In the genomic region with DNA sequence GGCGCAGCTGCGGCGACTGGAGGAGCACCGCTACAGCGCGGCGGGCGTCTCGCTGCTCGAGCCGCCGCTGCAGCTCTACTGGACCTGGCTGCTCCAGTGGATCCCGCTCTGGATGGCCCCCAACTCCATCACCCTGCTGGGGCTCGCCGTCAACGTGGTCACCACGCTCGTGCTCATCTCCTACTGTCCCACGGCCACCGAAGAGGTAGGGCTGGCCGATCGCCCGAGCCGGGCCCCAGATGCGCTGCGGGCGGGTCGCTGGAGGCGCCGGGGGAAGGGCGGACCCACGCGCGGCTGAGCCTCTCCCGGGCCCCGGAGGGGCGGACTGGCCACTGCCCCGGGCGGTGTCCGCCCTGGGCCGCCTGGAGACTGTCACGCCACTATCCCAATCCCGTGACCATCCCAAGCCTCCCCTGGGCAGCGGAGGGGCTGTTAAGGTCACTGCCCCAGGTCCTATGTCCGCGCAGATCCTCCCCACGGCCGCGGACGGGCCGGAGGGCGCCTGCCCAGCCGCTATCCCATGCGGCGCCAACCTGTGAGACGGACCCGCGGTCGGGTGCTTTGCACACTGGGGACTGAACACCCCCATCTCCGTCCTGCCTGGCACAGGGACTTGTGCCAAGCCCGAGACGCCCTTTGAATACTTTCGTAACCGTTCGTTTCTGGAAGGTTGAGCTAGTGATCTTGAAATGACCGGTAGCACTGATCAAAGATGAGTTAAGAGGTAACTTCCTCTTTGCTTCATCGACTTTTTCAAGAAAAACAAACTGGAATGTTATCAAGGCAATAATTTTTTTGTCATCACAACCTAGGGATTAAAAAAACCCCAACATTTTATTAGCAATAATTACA, we compare ENCODE assay signal across 1 cellular context.
A peak's percentile ranks its signal among the peaks of the same experiment; 100 is the strongest.
TF ChIP-seq lines count a peak whose summit lies in the region.

No MANE protein-coding gene starts in this region.

TF ChIP-seq in HepG2, 621 proteins besides CTCF, POLR2A, EP300 and RAD21 (continued from another document and continues in another):
- TF ChIP-seq, protein P1, sequence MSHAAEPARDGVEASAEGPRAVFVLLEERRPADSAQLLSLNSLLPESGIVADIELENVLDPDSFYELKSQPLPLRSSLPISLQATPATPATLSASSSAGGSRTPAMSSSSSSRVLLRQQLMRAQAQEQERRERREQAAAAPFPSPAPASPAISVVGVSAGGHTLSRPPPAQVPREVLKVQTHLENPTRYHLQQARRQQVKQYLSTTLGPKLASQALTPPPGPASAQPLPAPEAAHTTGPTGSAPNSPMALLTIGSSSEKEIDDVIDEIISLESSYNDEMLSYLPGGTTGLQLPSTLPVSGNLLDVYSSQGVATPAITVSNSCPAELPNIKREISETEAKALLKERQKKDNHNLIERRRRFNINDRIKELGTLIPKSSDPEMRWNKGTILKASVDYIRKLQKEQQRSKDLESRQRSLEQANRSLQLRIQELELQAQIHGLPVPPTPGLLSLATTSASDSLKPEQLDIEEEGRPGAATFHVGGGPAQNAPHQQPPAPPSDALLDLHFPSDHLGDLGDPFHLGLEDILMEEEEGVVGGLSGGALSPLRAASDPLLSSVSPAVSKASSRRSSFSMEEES (CRISPR knock-in tag; IDR thresholded peaks at IDR 0.05): no peak
- TF ChIP-seq ZKSCAN1 (IDR thresholded peaks at IDR 0.05; ENCODE audit: low read length): no peak
- peak; percentile 73 for TF ChIP-seq SAP130 (CRISPR knock-in tag; IDR thresholded peaks at IDR 0.05; ENCODE audit: low read depth)
- TF ChIP-seq ZNF546 (CRISPR knock-in tag; conservative IDR thresholded peaks at IDR 0.05): no peak
- TF ChIP-seq RFXAP (CRISPR knock-in tag; IDR thresholded peaks at IDR 0.05; ENCODE audit: borderline replicate concordance): no peak
- no peak for TF ChIP-seq RFX1 (IDR thresholded peaks at IDR 0.05)
- no peak for TF ChIP-seq RFX3 (CRISPR knock-in tag; IDR thresholded peaks at IDR 0.05)
- TF ChIP-seq CENPX (CRISPR knock-in tag; IDR thresholded peaks at IDR 0.05): no peak
- TF ChIP-seq ZNF879 (CRISPR knock-in tag; IDR thresholded peaks at IDR 0.05): no peak; the same call in 1 of the 2 replicates
- no peak for TF ChIP-seq ETV6 (CRISPR knock-in tag; conservative IDR thresholded peaks at IDR 0.05)
- no peak for TF ChIP-seq FOXP1 (IDR thresholded peaks at IDR 0.05)
- TF ChIP-seq FOXP1 (CRISPR knock-in tag; IDR thresholded peaks at IDR 0.05): no peak
- TF ChIP-seq ZNF672 (CRISPR knock-in tag; IDR thresholded peaks at IDR 0.05): peak; percentile 73; the same call in 1 of the 2 replicates
- TF ChIP-seq, protein P2, sequence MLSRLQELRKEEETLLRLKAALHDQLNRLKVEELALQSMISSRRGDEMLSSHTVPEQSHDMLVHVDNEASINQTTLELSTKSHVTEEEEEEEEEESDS (CRISPR knock-in tag; IDR thresholded peaks at IDR 0.05; ENCODE audit: borderline replicate concordance): no peak
- TF ChIP-seq ZNF850 (CRISPR knock-in tag; conservative IDR thresholded peaks at IDR 0.05): no peak
- no peak for TF ChIP-seq ZNF558 (CRISPR knock-in tag; IDR thresholded peaks at IDR 0.05; ENCODE audit: borderline replicate concordance)
- no peak for TF ChIP-seq SMAD9 (CRISPR knock-in tag; IDR thresholded peaks at IDR 0.05)
- no peak for TF ChIP-seq ZNF607 (CRISPR knock-in tag; IDR thresholded peaks at IDR 0.05; ENCODE audit: borderline replicate concordance)
- TF ChIP-seq PHF20 (CRISPR knock-in tag; IDR thresholded peaks at IDR 0.05): no peak; the same call in 1 of the 2 replicates
- no peak for TF ChIP-seq MAF1 (CRISPR knock-in tag; IDR thresholded peaks at IDR 0.05; ENCODE audit: borderline replicate concordance)
- no peak for TF ChIP-seq ZNF335 (CRISPR knock-in tag; IDR thresholded peaks at IDR 0.05)
- peak; percentile 34; the same call in 1 of the 2 replicates for TF ChIP-seq ZNF138 (CRISPR knock-in tag; IDR thresholded peaks at IDR 0.05; ENCODE audit: low read depth)
- TF ChIP-seq ZNF781 (CRISPR knock-in tag; IDR thresholded peaks at IDR 0.05; ENCODE audit: borderline replicate concordance, not compliant biosample characterization): no peak
- no peak for TF ChIP-seq YEATS4 (CRISPR knock-in tag; IDR thresholded peaks at IDR 0.05; ENCODE audit: borderline replicate concordance)
- TF ChIP-seq ZNF570 (CRISPR knock-in tag; IDR thresholded peaks at IDR 0.05; ENCODE audit: borderline replicate concordance): no peak
- TF ChIP-seq XRCC5 (optimal IDR thresholded peaks at IDR 0.05; ENCODE audit: low read length): no peak
- TF ChIP-seq, protein P3, sequence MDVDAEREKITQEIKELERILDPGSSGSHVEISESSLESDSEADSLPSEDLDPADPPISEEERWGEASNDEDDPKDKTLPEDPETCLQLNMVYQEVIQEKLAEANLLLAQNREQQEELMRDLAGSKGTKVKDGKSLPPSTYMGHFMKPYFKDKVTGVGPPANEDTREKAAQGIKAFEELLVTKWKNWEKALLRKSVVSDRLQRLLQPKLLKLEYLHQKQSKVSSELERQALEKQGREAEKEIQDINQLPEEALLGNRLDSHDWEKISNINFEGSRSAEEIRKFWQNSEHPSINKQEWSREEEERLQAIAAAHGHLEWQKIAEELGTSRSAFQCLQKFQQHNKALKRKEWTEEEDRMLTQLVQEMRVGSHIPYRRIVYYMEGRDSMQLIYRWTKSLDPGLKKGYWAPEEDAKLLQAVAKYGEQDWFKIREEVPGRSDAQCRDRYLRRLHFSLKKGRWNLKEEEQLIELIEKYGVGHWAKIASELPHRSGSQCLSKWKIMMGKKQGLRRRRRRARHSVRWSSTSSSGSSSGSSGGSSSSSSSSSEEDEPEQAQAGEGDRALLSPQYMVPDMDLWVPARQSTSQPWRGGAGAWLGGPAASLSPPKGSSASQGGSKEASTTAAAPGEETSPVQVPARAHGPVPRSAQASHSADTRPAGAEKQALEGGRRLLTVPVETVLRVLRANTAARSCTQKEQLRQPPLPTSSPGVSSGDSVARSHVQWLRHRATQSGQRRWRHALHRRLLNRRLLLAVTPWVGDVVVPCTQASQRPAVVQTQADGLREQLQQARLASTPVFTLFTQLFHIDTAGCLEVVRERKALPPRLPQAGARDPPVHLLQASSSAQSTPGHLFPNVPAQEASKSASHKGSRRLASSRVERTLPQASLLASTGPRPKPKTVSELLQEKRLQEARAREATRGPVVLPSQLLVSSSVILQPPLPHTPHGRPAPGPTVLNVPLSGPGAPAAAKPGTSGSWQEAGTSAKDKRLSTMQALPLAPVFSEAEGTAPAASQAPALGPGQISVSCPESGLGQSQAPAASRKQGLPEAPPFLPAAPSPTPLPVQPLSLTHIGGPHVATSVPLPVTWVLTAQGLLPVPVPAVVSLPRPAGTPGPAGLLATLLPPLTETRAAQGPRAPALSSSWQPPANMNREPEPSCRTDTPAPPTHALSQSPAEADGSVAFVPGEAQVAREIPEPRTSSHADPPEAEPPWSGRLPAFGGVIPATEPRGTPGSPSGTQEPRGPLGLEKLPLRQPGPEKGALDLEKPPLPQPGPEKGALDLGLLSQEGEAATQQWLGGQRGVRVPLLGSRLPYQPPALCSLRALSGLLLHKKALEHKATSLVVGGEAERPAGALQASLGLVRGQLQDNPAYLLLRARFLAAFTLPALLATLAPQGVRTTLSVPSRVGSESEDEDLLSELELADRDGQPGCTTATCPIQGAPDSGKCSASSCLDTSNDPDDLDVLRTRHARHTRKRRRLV (CRISPR knock-in tag; IDR thresholded peaks at IDR 0.05): no peak
- TF ChIP-seq HOXA9 (CRISPR knock-in tag; IDR thresholded peaks at IDR 0.05; ENCODE audit: borderline replicate concordance): no peak
- no peak for TF ChIP-seq RFXANK (CRISPR knock-in tag; IDR thresholded peaks at IDR 0.05)
- TF ChIP-seq, protein P4, sequence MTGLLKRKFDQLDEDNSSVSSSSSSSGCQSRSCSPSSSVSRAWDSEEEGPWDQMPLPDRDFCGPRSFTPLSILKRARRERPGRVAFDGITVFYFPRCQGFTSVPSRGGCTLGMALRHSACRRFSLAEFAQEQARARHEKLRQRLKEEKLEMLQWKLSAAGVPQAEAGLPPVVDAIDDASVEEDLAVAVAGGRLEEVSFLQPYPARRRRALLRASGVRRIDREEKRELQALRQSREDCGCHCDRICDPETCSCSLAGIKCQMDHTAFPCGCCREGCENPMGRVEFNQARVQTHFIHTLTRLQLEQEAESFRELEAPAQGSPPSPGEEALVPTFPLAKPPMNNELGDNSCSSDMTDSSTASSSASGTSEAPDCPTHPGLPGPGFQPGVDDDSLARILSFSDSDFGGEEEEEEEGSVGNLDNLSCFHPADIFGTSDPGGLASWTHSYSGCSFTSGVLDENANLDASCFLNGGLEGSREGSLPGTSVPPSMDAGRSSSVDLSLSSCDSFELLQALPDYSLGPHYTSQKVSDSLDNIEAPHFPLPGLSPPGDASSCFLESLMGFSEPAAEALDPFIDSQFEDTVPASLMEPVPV (CRISPR knock-in tag; IDR thresholded peaks at IDR 0.05): no peak
- no peak for TF ChIP-seq U2AF1 (optimal IDR thresholded peaks at IDR 0.05; ENCODE audit: low read depth, low read length)
- no peak for TF ChIP-seq ATF7-NPFF (CRISPR knock-in tag; IDR thresholded peaks at IDR 0.05; ENCODE audit: low read depth)
- TF ChIP-seq DPF2 (CRISPR knock-in tag; IDR thresholded peaks at IDR 0.05; ENCODE audit: borderline replicate concordance, low read depth): no peak
- no peak for TF ChIP-seq ZNF451 (CRISPR knock-in tag; IDR thresholded peaks at IDR 0.05)
- TF ChIP-seq HOXA7 (CRISPR knock-in tag; IDR thresholded peaks at IDR 0.05): no peak
- TF ChIP-seq, protein P5, sequence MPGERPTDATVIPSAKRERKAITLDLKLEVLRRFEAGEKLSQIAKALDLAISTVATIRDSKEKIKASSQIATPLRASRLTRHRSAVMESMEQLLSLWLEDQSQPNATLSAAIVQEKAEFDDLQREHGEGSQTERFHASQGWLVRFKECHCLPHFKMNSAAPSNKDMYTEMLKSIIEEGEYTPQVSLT (CRISPR knock-in tag; IDR thresholded peaks at IDR 0.05; ENCODE audit: borderline replicate concordance, low read depth): no peak
- TF ChIP-seq ZNF878 (CRISPR knock-in tag; IDR thresholded peaks at IDR 0.05): no peak
- no peak for TF ChIP-seq ZNF441 (CRISPR knock-in tag; IDR thresholded peaks at IDR 0.05; ENCODE audit: borderline replicate concordance)
- TF ChIP-seq RNF2 (conservative IDR thresholded peaks at IDR 0.05; ENCODE audit: low read depth): no peak
- no peak for TF ChIP-seq KDM4B (CRISPR knock-in tag; IDR thresholded peaks at IDR 0.05)
- TF ChIP-seq ZNF432 (CRISPR knock-in tag; IDR thresholded peaks at IDR 0.05; ENCODE audit: borderline replicate concordance): no peak
- TF ChIP-seq ZNF251 (CRISPR knock-in tag; IDR thresholded peaks at IDR 0.05): no peak
- no peak for TF ChIP-seq KLF13 (CRISPR knock-in tag; IDR thresholded peaks at IDR 0.05)
- TF ChIP-seq ZNF501 (CRISPR knock-in tag; IDR thresholded peaks at IDR 0.05): no peak
- TF ChIP-seq NR3C1 (CRISPR knock-in tag; IDR thresholded peaks at IDR 0.05): no peak
- TF ChIP-seq ZBTB3 (CRISPR knock-in tag; IDR thresholded peaks at IDR 0.05; ENCODE audit: borderline replicate concordance, low read depth): no peak
- no peak for TF ChIP-seq ISX (CRISPR knock-in tag; conservative IDR thresholded peaks at IDR 0.05)
- TF ChIP-seq JUND (CRISPR knock-in tag; IDR thresholded peaks at IDR 0.05): 0 out of 2 replicates have a peak, but pooled peaks have one; percentile 4
- no peak for TF ChIP-seq ZSCAN20 (CRISPR knock-in tag; IDR thresholded peaks at IDR 0.05; ENCODE audit: borderline replicate concordance)
- peak; percentile 50; the same call in 1 of the 2 replicates for TF ChIP-seq MYC (CRISPR knock-in tag; IDR thresholded peaks at IDR 0.05; ENCODE audit: borderline replicate concordance)
- TF ChIP-seq, protein P6, sequence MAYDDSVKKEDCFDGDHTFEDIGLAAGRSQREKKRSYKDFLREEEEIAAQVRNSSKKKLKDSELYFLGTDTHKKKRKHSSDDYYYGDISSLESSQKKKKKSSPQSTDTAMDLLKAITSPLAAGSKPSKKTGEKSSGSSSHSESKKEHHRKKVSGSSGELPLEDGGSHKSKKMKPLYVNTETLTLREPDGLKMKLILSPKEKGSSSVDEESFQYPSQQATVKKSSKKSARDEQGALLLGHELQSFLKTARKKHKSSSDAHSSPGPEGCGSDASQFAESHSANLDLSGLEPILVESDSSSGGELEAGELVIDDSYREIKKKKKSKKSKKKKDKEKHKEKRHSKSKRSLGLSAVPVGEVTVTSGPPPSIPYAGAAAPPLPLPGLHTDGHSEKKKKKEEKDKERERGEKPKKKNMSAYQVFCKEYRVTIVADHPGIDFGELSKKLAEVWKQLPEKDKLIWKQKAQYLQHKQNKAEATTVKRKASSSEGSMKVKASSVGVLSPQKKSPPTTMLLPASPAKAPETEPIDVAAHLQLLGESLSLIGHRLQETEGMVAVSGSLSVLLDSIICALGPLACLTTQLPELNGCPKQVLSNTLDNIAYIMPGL (CRISPR knock-in tag; IDR thresholded peaks at IDR 0.05; ENCODE audit: borderline replicate concordance in 1 of 2, low read depth in 1 of 2): peak; percentile 54 to 61; a peak in 3 of 4 replicates
- no peak for TF ChIP-seq HIVEP1 (CRISPR knock-in tag; IDR thresholded peaks at IDR 0.05)
- no peak for TF ChIP-seq ZBTB7B (CRISPR knock-in tag; IDR thresholded peaks at IDR 0.05)
- no peak for TF ChIP-seq TARDBP (CRISPR knock-in tag; IDR thresholded peaks at IDR 0.05)
- TF ChIP-seq REPIN1 (CRISPR knock-in tag; IDR thresholded peaks at IDR 0.05; ENCODE audit: borderline replicate concordance, low read depth): no peak
- no peak for TF ChIP-seq PRPF4 (IDR thresholded peaks at IDR 0.05; ENCODE audit: low read depth, low read length, poor library complexity, severe bottlenecking)
- TF ChIP-seq FIP1L1 (IDR thresholded peaks at IDR 0.05; ENCODE audit: borderline replicate concordance, insufficient read depth, low read depth, low read length): no peak
- no peak for TF ChIP-seq ZNF317 (CRISPR knock-in tag; IDR thresholded peaks at IDR 0.05)
- no peak for TF ChIP-seq ARNTL (CRISPR knock-in tag; IDR thresholded peaks at IDR 0.05)
- no peak for TF ChIP-seq REXO4 (CRISPR knock-in tag; IDR thresholded peaks at IDR 0.05; ENCODE audit: borderline replicate concordance)
- no peak for TF ChIP-seq ZNF468 (CRISPR knock-in tag; IDR thresholded peaks at IDR 0.05)
- TF ChIP-seq SYNCRIP (IDR thresholded peaks at IDR 0.05; ENCODE audit: insufficient read depth, low read depth, low read length): no peak
- no peak for TF ChIP-seq WIZ (CRISPR knock-in tag; IDR thresholded peaks at IDR 0.05)
- no peak for TF ChIP-seq ZNF572 (CRISPR knock-in tag; IDR thresholded peaks at IDR 0.05)
- TF ChIP-seq ZNF768 (CRISPR knock-in tag; IDR thresholded peaks at IDR 0.05): no peak
- no peak for TF ChIP-seq ZFP90 (CRISPR knock-in tag; IDR thresholded peaks at IDR 0.05; ENCODE audit: borderline replicate concordance)
- no peak; the same call in 1 of the 2 replicates for TF ChIP-seq GABPB1 (CRISPR knock-in tag; IDR thresholded peaks at IDR 0.05)
- TF ChIP-seq MAZ (IDR thresholded peaks at IDR 0.05; ENCODE audit: borderline replicate concordance, low read depth, low read length): no peak
- TF ChIP-seq MAZ (CRISPR knock-in tag; IDR thresholded peaks at IDR 0.05; ENCODE audit: low read depth): no peak; the same call in 1 of the 2 replicates
- TF ChIP-seq ZNF792 (CRISPR knock-in tag; IDR thresholded peaks at IDR 0.05): no peak; the same call in 1 of the 2 replicates
- no peak for TF ChIP-seq ELF4 (CRISPR knock-in tag; IDR thresholded peaks at IDR 0.05; ENCODE audit: borderline replicate concordance)
- no peak for TF ChIP-seq NR1H2 (CRISPR knock-in tag; IDR thresholded peaks at IDR 0.05; ENCODE audit: borderline replicate concordance, low read depth)
